ENCODE assay signal across 8 cellular contexts in the genomic region with DNA sequence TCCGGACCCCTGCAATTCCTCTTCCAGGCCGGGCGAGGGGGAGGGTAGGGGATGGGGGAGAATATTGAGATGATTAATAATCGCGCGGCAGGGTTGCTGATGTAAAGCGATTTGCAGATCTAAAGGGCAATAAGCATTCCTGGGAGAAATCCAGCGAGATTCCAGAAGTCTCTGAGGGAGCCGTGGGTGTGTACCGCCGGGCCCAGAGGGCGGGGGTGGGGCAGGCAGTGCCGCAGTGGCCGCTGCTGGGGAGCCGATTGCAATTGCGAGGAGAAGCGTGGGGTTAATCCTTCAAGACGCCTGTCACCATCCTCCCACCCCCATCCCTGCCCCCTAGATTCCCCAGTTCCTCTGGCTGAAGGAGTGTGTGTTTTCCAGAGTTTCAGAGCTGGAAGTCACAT. TPM values are rescaled to one million over a fixed set of nuclear protein-coding genes. Genes with fewer than 3 reads are reported as not detected.
A peak's percentile ranks its signal among the peaks of the same experiment; 100 is the strongest.
DNase-seq lines count a peak whose midpoint lies in the region; TF ChIP-seq lines count a peak whose summit lies in the region.

No MANE protein-coding gene starts in this region.

- H3K4me3 Mint-ChIP-seq in activated naive CD4-positive, alpha-beta T cell treated with anti-CD3 and anti-CD28 coated beads, Interleukin-2, amount 10 ng/mL, durations not matched to agents 7 days and 5 days = peak overlapping the region; percentile 72
- peak overlapping the region; percentile 78 for H3K4me3 Mint-ChIP-seq in mesothelial cell of epicardium

- no peaks in the 10 kb centered on the region for H3K36me3 ChIP-seq in tibial artery

- H3K27ac ChIP-seq in epithelial cell of prostate (peak overlapping the region; percentile 85), tibial artery (peak overlapping the region; percentile 92)

- peak overlapping the region; percentile 53 to 61 for H3K4me3 ChIP-seq in tibial artery

- no peak for DNase-seq in activated naive CD4-positive, alpha-beta T cell treated with anti-CD3 and anti-CD28 coated beads, Interleukin-2, amount 10 ng/mL, durations not matched to agents 7 days and 5 days
- DNase-seq in activated naive CD4-positive, alpha-beta T cell treated with anti-CD3 and anti-CD28 coated beads, Interleukin-2, amount 50 U/mL, for 16 hours = no peak
- DNase-seq in SW480 (ENCODE audit: low spot score) (peak; percentile 86), epithelial cell of prostate (ENCODE audit: low read depth, low spot score) (no peak), mesothelial cell of epicardium (ENCODE audit: low spot score in 2 of 2, unreplicated experiment in 2 of 2) (peak in 1 of 2 experiments; percentile 63), tibial artery (peak; percentile 71 to 86), NCI-H187 (lab: John Stamatoyannopoulos, UW) (no peak), inferior parietal cortex (ENCODE audit: extremely low spot score) (no peak)

- H3K36me3 Mint-ChIP-seq in activated naive CD4-positive, alpha-beta T cell treated with anti-CD3 and anti-CD28 coated beads, Interleukin-2, amount 10 ng/mL, durations not matched to agents 7 days and 5 days = no peaks in the 10 kb centered on the region
- H3K36me3 Mint-ChIP-seq in mesothelial cell of epicardium = no peaks in the 10 kb centered on the region

- H3K27me3 Mint-ChIP-seq in activated naive CD4-positive, alpha-beta T cell treated with anti-CD3 and anti-CD28 coated beads, Interleukin-2, amount 10 ng/mL, durations not matched to agents 7 days and 5 days = peaks cover 46% of the 10 kb centered on the region
- no peaks in the 10 kb centered on the region for H3K27me3 Mint-ChIP-seq in mesothelial cell of epicardium (ENCODE audit: low read depth)

- H3K27me3 ChIP-seq in tibial artery = no peaks in the 10 kb centered on the region

- H3K9me3 Mint-ChIP-seq in activated naive CD4-positive, alpha-beta T cell treated with anti-CD3 and anti-CD28 coated beads, Interleukin-2, amount 10 ng/mL, durations not matched to agents 7 days and 5 days = no peaks in the 10 kb centered on the region
- no peaks in the 10 kb centered on the region for H3K9me3 Mint-ChIP-seq in mesothelial cell of epicardium

- H3K4me1 ChIP-seq in tibial artery = peaks cover 0 to 25% (median 12%) of the 10 kb centered on the region in 4 donors

- no peak overlapping the region for H3K27ac Mint-ChIP-seq in activated naive CD4-positive, alpha-beta T cell treated with anti-CD3 and anti-CD28 coated beads, Interleukin-2, amount 10 ng/mL, durations not matched to agents 7 days and 5 days
- peak overlapping the region; percentile 94 for H3K27ac Mint-ChIP-seq in mesothelial cell of epicardium

- no peaks in the 10 kb centered on the region for H3K9me3 ChIP-seq in tibial artery

- peaks cover 25% of the 10 kb centered on the region for H3K4me1 Mint-ChIP-seq in activated naive CD4-positive, alpha-beta T cell treated with anti-CD3 and anti-CD28 coated beads, Interleukin-2, amount 10 ng/mL, durations not matched to agents 7 days and 5 days
- peaks cover 39% of the 10 kb centered on the region for H3K4me1 Mint-ChIP-seq in mesothelial cell of epicardium

- intact Hi-C loops in tibial artery (cut with DNase I; ENCODE audit: low total_unique reads) = no loop called here

- TF ChIP-seq CTCF in mesothelial cell of epicardium (IDR thresholded peaks at IDR 0.05; ENCODE audit: unreplicated experiment) (no peak), tibial artery (IDR thresholded peaks at IDR 0.05) (no peak)

- CTCF ChIA-PET in activated naive CD4-positive, alpha-beta T cell treated with anti-CD3 and anti-CD28 coated beads, Interleukin-2, amount 10 ng/mL, durations not matched to agents 7 days and 5 days (lab: Charles Lee) = interaction anchor here (0.7 to 6.6 kb wide), 16 partner anchors 9 to 427 kb away, joined by 3 to 100 read pairs (median 4); a partner anchor contains a TSS

RNA-seq across cellular contexts. Expression of a gene that starts 16.4 kb away (rescaled TPM):
- 789 to 796 TPM (median 796 TPM) in 3 replicates for total RNA-seq in mesothelial cell of epicardium

Comparison
In these comparisons a context has a peak if more than half of its experiments do, and no peak if none do; other contexts are left out.
1. DNase-seq: peak in SW480 (single experiment) and tibial artery (2 of 2); none in activated naive CD4-positive, alpha-beta T cell treated with anti-CD3 and anti-CD28 coated beads, Interleukin-2, amount 10 ng/mL, durations not matched to agents 7 days and 5 days (single experiment), activated naive CD4-positive, alpha-beta T cell treated with anti-CD3 and anti-CD28 coated beads, Interleukin-2, amount 50 U/mL, for 16 hours (single experiment), epithelial cell of prostate (single experiment), NCI-H187 (0 of 2) and inferior parietal cortex (single experiment).